1 cellular context compared by ENCODE assay signal in the genomic region with DNA sequence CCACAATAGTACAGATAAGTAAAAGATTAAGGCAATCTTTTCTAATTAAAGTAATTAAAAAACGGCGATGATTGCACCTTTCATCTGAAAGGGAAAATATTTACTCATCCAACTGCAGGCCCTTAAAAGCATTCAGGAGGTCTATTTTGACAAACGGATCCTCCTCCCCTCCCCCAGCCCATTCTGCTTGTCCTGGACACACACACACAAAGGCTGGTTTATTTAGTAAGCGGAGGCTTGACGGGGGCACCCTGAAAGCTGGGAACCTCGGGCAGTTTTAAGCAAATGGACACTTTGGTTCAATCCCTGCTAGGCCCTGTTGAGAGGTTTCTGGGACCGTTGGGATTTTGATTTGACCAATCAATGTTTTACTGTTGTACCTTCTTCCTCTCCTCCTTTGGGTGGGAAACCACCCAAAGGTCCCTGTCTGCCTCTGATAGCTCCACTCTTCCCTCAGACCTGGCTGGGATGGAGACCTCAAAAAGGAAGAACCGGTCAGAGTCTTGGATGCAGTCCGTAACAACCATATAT.
TF ChIP-seq lines count a peak whose summit lies in the region.

No MANE protein-coding gene starts in this region.

TF ChIP-seq in HepG2, 621 proteins besides CTCF, POLR2A, EP300 and RAD21 (continued from another document and continues in another):
- TF ChIP-seq LBX2 (CRISPR knock-in tag; IDR thresholded peaks at IDR 0.05; ENCODE audit: borderline replicate concordance) (no peak), IKZF4 (CRISPR knock-in tag; IDR thresholded peaks at IDR 0.05; ENCODE audit: borderline replicate concordance, low read depth, not compliant biosample characterization) (no peak), ZNF691 (CRISPR knock-in tag; IDR thresholded peaks at IDR 0.05; ENCODE audit: borderline replicate concordance, low read depth) (no peak), GZF1 (CRISPR knock-in tag; IDR thresholded peaks at IDR 0.05) (no peak), ZNF280D (CRISPR knock-in tag; IDR thresholded peaks at IDR 0.05) (no peak), ARNTL (CRISPR knock-in tag; IDR thresholded peaks at IDR 0.05) (no peak), TAF1 (CRISPR knock-in tag; IDR thresholded peaks at IDR 0.05) (no peak), DRAP1 (CRISPR knock-in tag; IDR thresholded peaks at IDR 0.05) (no peak), SIX4 (CRISPR knock-in tag; IDR thresholded peaks at IDR 0.05) (no peak), ZNF772 (CRISPR knock-in tag; IDR thresholded peaks at IDR 0.05) (0 out of 2 replicates have a peak, but pooled peaks have one; percentile 25), ZNF891 (CRISPR knock-in tag; IDR thresholded peaks at IDR 0.05) (no peak), KDM2A (CRISPR knock-in tag; IDR thresholded peaks at IDR 0.05; ENCODE audit: borderline replicate concordance, low read depth) (no peak), ZNF512 (CRISPR knock-in tag; IDR thresholded peaks at IDR 0.05) (no peak), ZXDC (CRISPR knock-in tag; IDR thresholded peaks at IDR 0.05) (no peak; the same call in 1 of the 2 replicates), ETV5 (CRISPR knock-in tag; IDR thresholded peaks at IDR 0.05; ENCODE audit: borderline replicate concordance) (peak; percentile 1; the same call in 1 of the 2 replicates), TSC22D2 (CRISPR knock-in tag; IDR thresholded peaks at IDR 0.05; ENCODE audit: borderline replicate concordance) (no peak), ZNF746 (CRISPR knock-in tag; IDR thresholded peaks at IDR 0.05) (no peak), ARNT (IDR thresholded peaks at IDR 0.05) (no peak), NFATC3 (CRISPR knock-in tag; IDR thresholded peaks at IDR 0.05) (no peak), PPARG (CRISPR knock-in tag; conservative IDR thresholded peaks at IDR 0.05) (no peak), ZKSCAN8 (CRISPR knock-in tag; IDR thresholded peaks at IDR 0.05; ENCODE audit: borderline replicate concordance) (no peak), ZBTB49 (CRISPR knock-in tag; IDR thresholded peaks at IDR 0.05; ENCODE audit: borderline replicate concordance) (no peak), NFE2 (CRISPR knock-in tag; IDR thresholded peaks at IDR 0.05) (no peak), TERF1 (CRISPR knock-in tag; IDR thresholded peaks at IDR 0.05) (no peak), YEATS4 (CRISPR knock-in tag; IDR thresholded peaks at IDR 0.05; ENCODE audit: borderline replicate concordance) (no peak)
- TF ChIP-seq, protein P1, sequence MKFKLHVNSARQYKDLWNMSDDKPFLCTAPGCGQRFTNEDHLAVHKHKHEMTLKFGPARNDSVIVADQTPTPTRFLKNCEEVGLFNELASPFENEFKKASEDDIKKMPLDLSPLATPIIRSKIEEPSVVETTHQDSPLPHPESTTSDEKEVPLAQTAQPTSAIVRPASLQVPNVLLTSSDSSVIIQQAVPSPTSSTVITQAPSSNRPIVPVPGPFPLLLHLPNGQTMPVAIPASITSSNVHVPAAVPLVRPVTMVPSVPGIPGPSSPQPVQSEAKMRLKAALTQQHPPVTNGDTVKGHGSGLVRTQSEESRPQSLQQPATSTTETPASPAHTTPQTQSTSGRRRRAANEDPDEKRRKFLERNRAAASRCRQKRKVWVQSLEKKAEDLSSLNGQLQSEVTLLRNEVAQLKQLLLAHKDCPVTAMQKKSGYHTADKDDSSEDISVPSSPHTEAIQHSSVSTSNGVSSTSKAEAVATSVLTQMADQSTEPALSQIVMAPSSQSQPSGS (CRISPR knock-in tag; IDR thresholded peaks at IDR 0.05) = no peak
- TF ChIP-seq, protein P2, sequence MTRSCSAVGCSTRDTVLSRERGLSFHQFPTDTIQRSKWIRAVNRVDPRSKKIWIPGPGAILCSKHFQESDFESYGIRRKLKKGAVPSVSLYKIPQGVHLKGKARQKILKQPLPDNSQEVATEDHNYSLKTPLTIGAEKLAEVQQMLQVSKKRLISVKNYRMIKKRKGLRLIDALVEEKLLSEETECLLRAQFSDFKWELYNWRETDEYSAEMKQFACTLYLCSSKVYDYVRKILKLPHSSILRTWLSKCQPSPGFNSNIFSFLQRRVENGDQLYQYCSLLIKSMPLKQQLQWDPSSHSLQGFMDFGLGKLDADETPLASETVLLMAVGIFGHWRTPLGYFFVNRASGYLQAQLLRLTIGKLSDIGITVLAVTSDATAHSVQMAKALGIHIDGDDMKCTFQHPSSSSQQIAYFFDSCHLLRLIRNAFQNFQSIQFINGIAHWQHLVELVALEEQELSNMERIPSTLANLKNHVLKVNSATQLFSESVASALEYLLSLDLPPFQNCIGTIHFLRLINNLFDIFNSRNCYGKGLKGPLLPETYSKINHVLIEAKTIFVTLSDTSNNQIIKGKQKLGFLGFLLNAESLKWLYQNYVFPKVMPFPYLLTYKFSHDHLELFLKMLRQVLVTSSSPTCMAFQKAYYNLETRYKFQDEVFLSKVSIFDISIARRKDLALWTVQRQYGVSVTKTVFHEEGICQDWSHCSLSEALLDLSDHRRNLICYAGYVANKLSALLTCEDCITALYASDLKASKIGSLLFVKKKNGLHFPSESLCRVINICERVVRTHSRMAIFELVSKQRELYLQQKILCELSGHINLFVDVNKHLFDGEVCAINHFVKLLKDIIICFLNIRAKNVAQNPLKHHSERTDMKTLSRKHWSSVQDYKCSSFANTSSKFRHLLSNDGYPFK (CRISPR knock-in tag; IDR thresholded peaks at IDR 0.05; ENCODE audit: borderline replicate concordance) = no peak
- TF ChIP-seq, protein P3, sequence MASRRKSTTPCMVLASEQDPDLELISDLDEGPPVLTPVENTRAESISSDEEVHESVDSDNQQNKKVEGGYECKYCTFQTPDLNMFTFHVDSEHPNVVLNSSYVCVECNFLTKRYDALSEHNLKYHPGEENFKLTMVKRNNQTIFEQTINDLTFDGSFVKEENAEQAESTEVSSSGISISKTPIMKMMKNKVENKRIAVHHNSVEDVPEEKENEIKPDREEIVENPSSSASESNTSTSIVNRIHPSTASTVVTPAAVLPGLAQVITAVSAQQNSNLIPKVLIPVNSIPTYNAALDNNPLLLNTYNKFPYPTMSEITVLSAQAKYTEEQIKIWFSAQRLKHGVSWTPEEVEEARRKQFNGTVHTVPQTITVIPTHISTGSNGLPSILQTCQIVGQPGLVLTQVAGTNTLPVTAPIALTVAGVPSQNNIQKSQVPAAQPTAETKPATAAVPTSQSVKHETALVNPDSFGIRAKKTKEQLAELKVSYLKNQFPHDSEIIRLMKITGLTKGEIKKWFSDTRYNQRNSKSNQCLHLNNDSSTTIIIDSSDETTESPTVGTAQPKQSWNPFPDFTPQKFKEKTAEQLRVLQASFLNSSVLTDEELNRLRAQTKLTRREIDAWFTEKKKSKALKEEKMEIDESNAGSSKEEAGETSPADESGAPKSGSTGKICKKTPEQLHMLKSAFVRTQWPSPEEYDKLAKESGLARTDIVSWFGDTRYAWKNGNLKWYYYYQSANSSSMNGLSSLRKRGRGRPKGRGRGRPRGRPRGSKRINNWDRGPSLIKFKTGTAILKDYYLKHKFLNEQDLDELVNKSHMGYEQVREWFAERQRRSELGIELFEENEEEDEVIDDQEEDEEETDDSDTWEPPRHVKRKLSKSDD (CRISPR knock-in tag; IDR thresholded peaks at IDR 0.05; ENCODE audit: low read depth) = no peak
- TF ChIP-seq, protein P4, sequence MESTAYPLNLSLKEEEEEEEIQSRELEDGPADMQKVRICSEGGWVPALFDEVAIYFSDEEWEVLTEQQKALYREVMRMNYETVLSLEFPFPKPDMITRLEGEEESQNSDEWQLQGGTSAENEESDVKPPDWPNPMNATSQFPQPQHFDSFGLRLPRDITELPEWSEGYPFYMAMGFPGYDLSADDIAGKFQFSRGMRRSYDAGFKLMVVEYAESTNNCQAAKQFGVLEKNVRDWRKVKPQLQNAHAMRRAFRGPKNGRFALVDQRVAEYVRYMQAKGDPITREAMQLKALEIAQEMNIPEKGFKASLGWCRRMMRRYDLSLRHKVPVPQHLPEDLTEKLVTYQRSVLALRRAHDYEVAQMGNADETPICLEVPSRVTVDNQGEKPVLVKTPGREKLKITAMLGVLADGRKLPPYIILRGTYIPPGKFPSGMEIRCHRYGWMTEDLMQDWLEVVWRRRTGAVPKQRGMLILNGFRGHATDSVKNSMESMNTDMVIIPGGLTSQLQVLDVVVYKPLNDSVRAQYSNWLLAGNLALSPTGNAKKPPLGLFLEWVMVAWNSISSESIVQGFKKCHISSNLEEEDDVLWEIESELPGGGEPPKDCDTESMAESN (CRISPR knock-in tag; conservative IDR thresholded peaks at IDR 0.05) = peak; percentile 66; the same call in 1 of the 2 replicates
